In genomic region chr11:95991545-95991944, GRCh38 we compare ENCODE assay signal across 18 cellular contexts.
DNase-seq lines count a peak whose midpoint lies in the region; ATAC-seq and TF ChIP-seq lines count a peak whose summit lies in the region.
"Had no signal": no experiment of that assay in that cellular context is flagged by ENCODE, and none has a peak within 500 bp of the region (broad histone marks: within the 10 kb centered on the region; RNA-seq: fewer than 3 reads in every experiment).

No MANE protein-coding gene starts in this region.

- intact Hi-C loops in colonic mucosa (cut with DNase I), result loop anchor here (10.0 kb wide), 1 partner anchor 67 kb away; the partner anchor contains the start of gene MTMR2

- ATAC-seq in HG03159 (IDR thresholded peaks at IDR 0.05; ENCODE audit: unreplicated experiment) (no peak), GM18505 (IDR thresholded peaks at IDR 0.05; ENCODE audit: unreplicated experiment) (no peak)
- ATAC-seq: GM12878 had no signal

- no peak overlapping the region for H3K9ac ChIP-seq in HUES6 (ENCODE audit: low read length)
- H3K9ac ChIP-seq in colonic mucosa (ENCODE audit: low read depth in 2 of 2, low read length in 2 of 2), result no peak overlapping the region

- POLR2A ChIA-PET in AG04450 (lab: Yijun Ruan, JAX), result no interaction called here
- POLR2A ChIA-PET in CD8-positive, alpha-beta memory T cell (lab: Charles Lee), result no interaction called here

- peak; percentile 42 for DNase-seq in AG04450 (ENCODE audit: low read depth, low spot score)
- no peak for DNase-seq in colonic mucosa
- DNase-seq in osteocyte (ENCODE audit: extremely low spot score, unreplicated experiment), result no peak
- no peak for DNase-seq in NCI-H82 treated with DMSO at 0.1 percent for 48 hours (lab: John Stamatoyannopoulos, UW; ENCODE audit: unreplicated experiment)
- DNase-seq in CD8-positive, alpha-beta memory T cell, result no peak
- DNase-seq: activated CD4-positive, alpha-beta memory T cell treated with anti-CD3 and anti-CD28 coated beads for 36 hours; activated gamma-delta T cell; DMS79 treated with DMSO at 0.1 percent for 48 hours; erythroblast; NCI-H1930 had no signal

- H3K27ac Mint-ChIP-seq in osteocyte (ENCODE audit: unreplicated experiment), result peak overlapping the region; percentile 85
- no peak overlapping the region for H3K27ac Mint-ChIP-seq in CD8-positive, alpha-beta memory T cell
- H3K27ac Mint-ChIP-seq: activated CD4-positive, alpha-beta memory T cell treated with anti-CD3 and anti-CD28 coated beads for 36 hours; B cell; T-helper 2 cell treated with Interferon-gamma antibody and Interleukin-4, amounts not matched to agents 5 μg/mL and 100 μg/mL, for 36 hours had no signal

- H3K4me3 ChIP-seq in AG04450 (ENCODE audit: low read depth, low read length), result no peak overlapping the region
- H3K4me3 ChIP-seq in HUES6 (ENCODE audit: low read depth, low read length), result no peak overlapping the region
- H3K4me3 ChIP-seq in colonic mucosa, result no peak overlapping the region
- H3K4me3 ChIP-seq in CD8-positive, alpha-beta memory T cell (ENCODE audit: low read length), result no peak overlapping the region
- H3K4me3 ChIP-seq: GM12878, thoracic aorta had no signal

- H3K4me1 ChIP-seq in HUES6 (ENCODE audit: control insufficient read depth, insufficient read depth, low read length) (peaks cover 26% of the 10 kb centered on the region), colonic mucosa (no peaks in the 10 kb centered on the region)
- no peaks in the 10 kb centered on the region for H3K4me1 ChIP-seq in CD8-positive, alpha-beta memory T cell (ENCODE audit: insufficient read depth, low read length)

- H3K4me1 Mint-ChIP-seq in osteocyte (ENCODE audit: unreplicated experiment), result peaks cover 60% of the 10 kb centered on the region
- H3K4me1 Mint-ChIP-seq in CD8-positive, alpha-beta memory T cell, result peaks cover 14 to 23% (median 16%) of the 10 kb centered on the region in 3 donors
- H3K4me1 Mint-ChIP-seq: B cell had no signal

- no peaks in the 10 kb centered on the region for H3K9me3 Mint-ChIP-seq in osteocyte (ENCODE audit: unreplicated experiment)
- H3K9me3 Mint-ChIP-seq in CD8-positive, alpha-beta memory T cell, result no peaks in the 10 kb centered on the region
- H3K9me3 Mint-ChIP-seq: activated CD4-positive, alpha-beta memory T cell treated with anti-CD3 and anti-CD28 coated beads for 36 hours; central memory CD8-positive, alpha-beta T cell; T-helper 2 cell treated with Interferon-gamma antibody and Interleukin-4, amounts not matched to agents 5 μg/mL and 100 μg/mL, for 36 hours had no signal

- TF ChIP-seq CTCF in AG04450 (IDR thresholded peaks at IDR 0.05; ENCODE audit: low read depth, low read length) (no peak), colonic mucosa (IDR thresholded peaks at IDR 0.05) (no peak), osteocyte (IDR thresholded peaks at IDR 0.05) (no peak)

- H3K27me3 ChIP-seq in AG04450 (ENCODE audit: control insufficient read depth, insufficient read depth, low read length) (no peaks in the 10 kb centered on the region), HUES6 (ENCODE audit: control insufficient read depth, insufficient read depth, low read length) (no peaks in the 10 kb centered on the region), colonic mucosa (no peaks in the 10 kb centered on the region)
- H3K27me3 ChIP-seq in CD8-positive, alpha-beta memory T cell (ENCODE audit: insufficient read depth, low read length, poor library complexity, severe bottlenecking), result no peaks in the 10 kb centered on the region

- no peaks in the 10 kb centered on the region for H3K27me3 Mint-ChIP-seq in osteocyte (ENCODE audit: unreplicated experiment)
- H3K27me3 Mint-ChIP-seq in CD8-positive, alpha-beta memory T cell, result peaks cover 0 to 2% of the 10 kb centered on the region in 2 donors
- H3K27me3 Mint-ChIP-seq: activated CD4-positive, alpha-beta memory T cell treated with anti-CD3 and anti-CD28 coated beads for 36 hours; B cell; central memory CD8-positive, alpha-beta T cell had no signal

- TF ChIP-seq POLR2A in GM18505 (IDR thresholded peaks at IDR 0.05; ENCODE audit: borderline replicate concordance, extremely low read depth, insufficient read depth, insufficient read length), result no peak

- CTCF ChIA-PET in AG04450 (lab: Charles Lee), result no interaction called here
- CTCF ChIA-PET in CD8-positive, alpha-beta memory T cell (lab: Charles Lee), result no interaction called here

- peak overlapping the region; percentile 66 for H3K27ac ChIP-seq in AG04450 (ENCODE audit: low read depth, low read length)
- H3K27ac ChIP-seq in HUES6 (ENCODE audit: low read depth, low read length), result 0 out of 2 replicates have a peak overlapping the region, but pooled peaks have one; percentile 16
- H3K27ac ChIP-seq in colonic mucosa, result peak overlapping the region; percentile 28
- H3K27ac ChIP-seq in CD8-positive, alpha-beta memory T cell (ENCODE audit: low read depth, low read length), result no peak overlapping the region

- H3K36me3 ChIP-seq in HUES6 (ENCODE audit: control insufficient read depth, insufficient read depth, low read length) (no peaks in the 10 kb centered on the region), colonic mucosa (no peaks in the 10 kb centered on the region)
- H3K36me3 ChIP-seq in CD8-positive, alpha-beta memory T cell (ENCODE audit: insufficient read depth, low read length), result peaks cover 14% of the 10 kb centered on the region
- H3K36me3 ChIP-seq: thoracic aorta had no signal

- peaks cover 21% of the 10 kb centered on the region for H3K36me3 Mint-ChIP-seq in osteocyte (ENCODE audit: unreplicated experiment)
- H3K36me3 Mint-ChIP-seq in CD8-positive, alpha-beta memory T cell, result peaks cover 10 to 53% (median 37%) of the 10 kb centered on the region in 3 donors

- no peaks in the 10 kb centered on the region for H3K9me3 ChIP-seq in AG04450 (ENCODE audit: control insufficient read depth, insufficient read depth, low read length)
- no peaks in the 10 kb centered on the region for H3K9me3 ChIP-seq in HUES6 (ENCODE audit: control insufficient read depth, insufficient read depth, low read depth, low read length)
- no peaks in the 10 kb centered on the region for H3K9me3 ChIP-seq in colonic mucosa
- H3K9me3 ChIP-seq in CD8-positive, alpha-beta memory T cell (ENCODE audit: low read length), result no peaks in the 10 kb centered on the region
- H3K9me3 ChIP-seq: thoracic aorta had no signal

- H3K4me3 Mint-ChIP-seq in osteocyte (ENCODE audit: unreplicated experiment), result no peak overlapping the region
- H3K4me3 Mint-ChIP-seq in CD8-positive, alpha-beta memory T cell, result no peak overlapping the region
- H3K4me3 Mint-ChIP-seq: activated CD4-positive, alpha-beta memory T cell treated with anti-CD3 and anti-CD28 coated beads for 36 hours; B cell; central memory CD8-positive, alpha-beta T cell; T-helper 2 cell treated with Interferon-gamma antibody and Interleukin-4, amounts not matched to agents 5 μg/mL and 100 μg/mL, for 36 hours had no signal
